Comparison of ENCODE assay signal across 12 cellular contexts in the genomic region with DNA sequence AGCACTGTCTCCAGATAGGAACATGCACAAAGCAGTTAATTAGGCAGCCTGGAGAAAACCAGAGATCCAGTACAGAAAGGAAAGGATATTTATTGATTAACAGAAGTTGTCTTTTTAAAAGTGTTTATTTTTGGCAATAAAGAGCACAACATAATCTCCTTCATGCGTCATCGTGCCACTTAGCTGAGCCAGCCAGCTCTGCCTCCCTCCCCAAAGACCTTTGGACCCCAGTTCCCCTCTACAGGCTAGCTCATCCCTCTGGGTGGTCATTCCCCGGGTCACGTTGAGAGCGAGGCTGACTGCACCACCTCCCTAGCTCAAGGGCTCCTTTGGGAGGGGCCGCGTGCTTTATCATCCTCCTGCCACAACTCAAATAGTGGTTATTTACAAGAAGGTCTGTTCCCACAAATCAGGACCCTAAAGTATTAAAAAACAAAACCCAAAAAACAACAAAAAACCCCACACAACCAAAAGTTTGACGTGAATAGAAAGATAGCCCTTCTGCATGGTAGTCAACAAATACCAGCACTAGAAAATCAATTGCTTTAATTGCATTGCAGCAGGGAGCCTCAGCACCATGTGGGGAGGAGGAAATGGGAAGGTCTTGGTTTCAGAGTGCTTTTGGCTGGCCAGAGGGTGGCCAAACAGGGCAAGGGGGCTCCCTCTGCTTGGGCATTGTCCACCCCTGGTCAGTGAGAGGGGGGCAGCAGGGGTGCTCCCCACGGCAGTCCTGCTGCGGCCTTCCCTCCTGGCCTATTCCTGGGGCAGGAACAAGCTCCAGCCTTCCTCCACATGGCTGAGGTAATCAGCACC. TPM values are rescaled to one million over a fixed set of nuclear protein-coding genes. Genes with fewer than 3 reads are reported as not detected.
DNase-seq lines count a peak whose midpoint lies in the region; ATAC-seq and TF ChIP-seq lines count a peak whose summit lies in the region.
"Had no signal": no experiment of that assay in that cellular context is flagged by ENCODE, and none has a peak within 500 bp of the region (broad histone marks: within the 10 kb centered on the region; RNA-seq: fewer than 3 reads in every experiment).

No MANE protein-coding gene starts in this region.

- POLR2A ChIA-PET in Panc1 (lab: Charles Lee): no interaction called here

- WGBS in GM23248 (ENCODE audit: low coverage in 1 of 2, low lambda C conversion rate in 2 of 2, missing lambda C conversion rate in 2 of 2), 2 experiments: 62 to 67% methylated on average over 10 of the region's 10 CpGs
- 33% methylated on average over 10 of the region's 10 CpGs for WGBS in hepatocyte (ENCODE audit: low lambda C conversion rate, missing lambda C conversion rate)

- H2AFZ ChIP-seq in GM23248 (no peak overlapping the region), hepatocyte (no peak overlapping the region)
- H2AFZ ChIP-seq: parathyroid adenoma had no signal

- H3K9me2 ChIP-seq in GM23248 (ENCODE audit: insufficient read depth): no peaks in the 10 kb centered on the region
- no peaks in the 10 kb centered on the region for H3K9me2 ChIP-seq in hepatocyte (replicated peaks; ENCODE audit: insufficient read depth)

- H3K4me2 ChIP-seq in GM23248 (ENCODE audit: unreplicated experiment) (no peak overlapping the region), hepatocyte (peak overlapping the region; percentile 32)

- H3K4me1 ChIP-seq in GM23248 (ENCODE audit: insufficient read depth) (peaks cover 5% of the 10 kb centered on the region; the same call in 1 of the 2 replicates), Panc1 (ENCODE audit: control insufficient read depth, insufficient read depth, low read length) (peaks cover 7% of the 10 kb centered on the region; the same call in 1 of the 2 replicates), hepatocyte (ENCODE audit: insufficient read depth) (peaks cover 39% of the 10 kb centered on the region)

- DNase-seq in GM23248 (peak; percentile 36), Panc1 (ENCODE audit: low read depth, low spot score) (no peak), hepatocyte (ENCODE audit: low spot score) (peak; percentile 87), renal cortical epithelial cell (ENCODE audit: low read depth) (peak; percentile 66), NCI-H2107 treated with DMSO at 0.1 percent for 48 hours (lab: John Stamatoyannopoulos, UW; ENCODE audit: unreplicated experiment) (no peak)
- DNase-seq: activated CD4-positive, alpha-beta T cell treated with anti-CD3 and anti-CD28 coated beads, Interleukin-2, amount 50 U/mL, for 4 hours; stimulated activated CD4-positive, alpha-beta T cell treated with anti-CD3 and anti-CD28 coated beads, Interleukin-4, amount 100 ng/mL, for 24 hours; substantia nigra had no signal

- H3K9me3 ChIP-seq in GM23248 (ENCODE audit: low read depth): no peaks in the 10 kb centered on the region
- H3K9me3 ChIP-seq in Panc1 (ENCODE audit: control insufficient read depth, insufficient read depth, low read depth, low read length): no peaks in the 10 kb centered on the region
- no peaks in the 10 kb centered on the region for H3K9me3 ChIP-seq in hepatocyte (ENCODE audit: low read depth)

- H3K27me3 ChIP-seq in GM23248 (replicated peaks; ENCODE audit: insufficient read depth) (no peaks in the 10 kb centered on the region), Panc1 (ENCODE audit: control insufficient read depth, insufficient read depth, low read length) (no peaks in the 10 kb centered on the region), hepatocyte (no peaks in the 10 kb centered on the region)

- H3K27ac ChIP-seq in GM23248: no peak overlapping the region
- no peak overlapping the region for H3K27ac ChIP-seq in Panc1 (ENCODE audit: low read length)
- H3K27ac ChIP-seq in hepatocyte: peak overlapping the region; percentile 91
- H3K27ac ChIP-seq: epithelial cell of prostate, parathyroid adenoma had no signal

- H3K36me3 ChIP-seq in GM23248 (ENCODE audit: low read depth): peaks cover 39% of the 10 kb centered on the region
- H3K36me3 ChIP-seq in Panc1 (ENCODE audit: control insufficient read depth, insufficient read depth, low read length): peaks cover 2% of the 10 kb centered on the region
- H3K36me3 ChIP-seq in hepatocyte (replicated peaks; ENCODE audit: insufficient read depth, low read depth): no peaks in the 10 kb centered on the region

- BruUV-seq in Panc1 (replicated peaks; lab: Mats Ljungman, UMichigan): no TSS peak

- H3K4me3 ChIP-seq in GM23248 (no peak overlapping the region), Panc1 (ENCODE audit: low read depth in 2 of 2, low read length in 2 of 2) (no peak overlapping the region), hepatocyte (no peak overlapping the region)

- CTCF ChIA-PET in Panc1 (lab: Charles Lee): no interaction called here

- H4K20me1 ChIP-seq in GM23248 (ENCODE audit: insufficient read depth) (no peaks in the 10 kb centered on the region), hepatocyte (ENCODE audit: insufficient read depth, poor library complexity, severe bottlenecking) (peaks cover 10% of the 10 kb centered on the region)

- H3K9ac ChIP-seq in GM23248: no peak overlapping the region
- H3K9ac ChIP-seq: parathyroid adenoma had no signal

- peaks cover 43% of the 10 kb centered on the region for H3F3A ChIP-seq in GM23248 (ENCODE audit: insufficient read depth)

- intact Hi-C loops in Panc1 (cut with micrococcal nuclease; ENCODE audit: unreplicated experiment): no loop called here

- ATAC-seq in Panc1 (peak; percentile 12; the same call in 1 of the 2 replicates), GM21360 (IDR thresholded peaks at IDR 0.05; ENCODE audit: unreplicated experiment) (no peak), GM18520 (IDR thresholded peaks at IDR 0.05; ENCODE audit: unreplicated experiment) (no peak)

- H3K79me2 ChIP-seq in GM23248 (ENCODE audit: insufficient read depth): peaks cover 30% of the 10 kb centered on the region
- H3K79me2 ChIP-seq in hepatocyte: peaks cover 23% of the 10 kb centered on the region
- H3K79me2 ChIP-seq: parathyroid adenoma had no signal

- TF ChIP-seq CTCF in Panc1 (IDR thresholded peaks at IDR 0.05) (no peak), hepatocyte (IDR thresholded peaks at IDR 0.05; ENCODE audit: poor library complexity) (no peak)

- in situ Hi-C loops in GM23248 (cut with MboI): no loop called here
- in situ Hi-C loops in Panc1 (cut with HindIII; ENCODE audit: low pct_unique_long_range_greater_than_20kb, low sequenced_read_pairs): no loop called here

RNA-seq across cellular contexts. Expression of a gene that starts 9.6 kb away (rescaled TPM):
- 152 and 163 TPM in 2 replicates for total RNA-seq in GM23248 (2014; rRNA removed; shearing (Covaris generic))
- polyA plus RNA-seq in GM23248 (2016; fragmentation: Nextera tagmentation; extraction: Ambion mirVana) (39.6 and 40.0 TPM in 2 replicates), hepatocyte (49.0 and 56.6 TPM in 2 replicates)
- total RNA-seq in Panc1 (2021; ENCODE audit: unreplicated experiment) (53.9 TPM), hepatocyte (92.5 and 101 TPM in 2 replicates), renal cortical epithelial cell (78.5 and 83.8 TPM in 2 replicates)
- 89.5 TPM for polyA plus RNA-seq in Panc1 (2012; ENCODE audit: insufficient read length)

RNA-seq across cellular contexts. Expression of a gene that starts 14.2 kb away (rescaled TPM):
- 51.6 and 60.5 TPM in 2 replicates for total RNA-seq in GM23248 (2014; rRNA removed; shearing (Covaris generic))
- polyA plus RNA-seq in GM23248 (2016; fragmentation: Nextera tagmentation; extraction: Ambion mirVana): 44.6 and 47.1 TPM in 2 replicates
- total RNA-seq in Panc1 (2021; ENCODE audit: unreplicated experiment): 6.8 TPM
- polyA plus RNA-seq in Panc1 (2012; ENCODE audit: insufficient read length): 11.1 TPM
- 112 and 122 TPM in 2 replicates for total RNA-seq in hepatocyte
- 96.3 and 106 TPM in 2 replicates for polyA plus RNA-seq in hepatocyte
- total RNA-seq in renal cortical epithelial cell: 50.2 and 72.3 TPM in 2 replicates

RNA-seq across cellular contexts. Expression of a gene that starts 24.8 kb away (rescaled TPM):
- total RNA-seq in GM23248 (2014; rRNA removed; shearing (Covaris generic)): 31.5 and 41.3 TPM in 2 replicates
- 41.4 and 41.8 TPM in 2 replicates for polyA plus RNA-seq in GM23248 (2016; fragmentation: Nextera tagmentation; extraction: Ambion mirVana)
- total RNA-seq in Panc1 (2021; ENCODE audit: unreplicated experiment): 48.5 TPM
- polyA plus RNA-seq in Panc1 (2012; ENCODE audit: insufficient read length): 52.7 TPM
- 57.1 and 61.9 TPM in 2 replicates for total RNA-seq in hepatocyte
- polyA plus RNA-seq in hepatocyte: 63.2 and 81.5 TPM in 2 replicates
- total RNA-seq in renal cortical epithelial cell: 53.3 and 95.2 TPM in 2 replicates

RNA-seq across cellular contexts. Expression of a gene that starts 24.9 kb away (rescaled TPM):
- total RNA-seq in GM23248 (2014; rRNA removed; shearing (Covaris generic)): 35.7 TPM in 2 replicates
- 45.1 and 55.2 TPM in 2 replicates for polyA plus RNA-seq in GM23248 (2016; fragmentation: Nextera tagmentation; extraction: Ambion mirVana)
- total RNA-seq in Panc1 (2021; ENCODE audit: unreplicated experiment): 64.0 TPM
- 65.3 TPM for polyA plus RNA-seq in Panc1 (2012; ENCODE audit: insufficient read length)
- total RNA-seq in hepatocyte: 53.1 and 54.2 TPM in 2 replicates
- polyA plus RNA-seq in hepatocyte: 53.7 and 56.1 TPM in 2 replicates
- 60.6 and 78.1 TPM in 2 replicates for total RNA-seq in renal cortical epithelial cell

Comparison
In these comparisons a context has a peak if more than half of its experiments do, and no peak if none do; other contexts are left out.
1. DNase-seq: peak in GM23248 (single experiment), hepatocyte (single experiment) and renal cortical epithelial cell (single experiment); none in Panc1 (single experiment) and NCI-H2107 treated with DMSO at 0.1 percent for 48 hours (single experiment).